In the genomic region with DNA sequence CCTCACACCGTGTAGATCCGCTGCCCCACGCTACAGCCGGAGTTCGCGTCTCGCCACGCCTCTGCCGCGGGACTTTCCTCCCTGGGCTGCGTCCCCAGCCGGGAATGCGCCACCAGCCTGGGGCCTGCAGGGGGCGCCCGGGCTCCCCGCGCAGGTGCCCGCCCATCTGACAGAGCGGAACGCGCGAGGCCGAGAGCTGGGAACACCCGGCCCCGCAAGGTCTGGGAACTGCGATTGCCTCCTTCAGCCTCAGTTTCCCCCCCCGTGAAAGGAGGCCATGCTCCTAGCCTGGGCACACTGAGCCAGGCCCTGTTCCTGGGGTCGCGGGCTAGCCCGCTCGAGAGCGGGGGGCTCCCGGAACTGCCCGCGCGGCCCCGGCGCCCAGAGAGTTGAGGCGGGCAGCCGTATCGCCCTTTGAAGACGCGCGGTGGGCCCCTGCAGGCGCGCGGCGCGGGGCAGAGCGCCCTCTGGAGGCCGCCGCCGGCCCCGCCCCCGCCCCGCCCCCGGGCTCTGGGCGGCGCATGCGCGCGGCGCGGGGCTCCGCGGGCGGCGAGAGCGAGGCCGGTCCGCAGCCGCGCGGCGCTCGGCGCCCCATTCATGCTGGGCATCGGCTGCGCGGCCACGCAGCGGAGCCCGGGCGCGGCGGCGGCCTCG, we compare ENCODE assay signal across 8 cellular contexts. TPM values are rescaled to one million over a fixed set of nuclear protein-coding genes. Genes with fewer than 3 reads are reported as not detected.
A peak's percentile ranks its signal among the peaks of the same experiment; 100 is the strongest.
DNase-seq lines count a peak whose midpoint lies in the region; ATAC-seq lines count a peak whose summit lies in the region.

A gene (plus strand): TSS at position 594 of the 654 bp plus-strand sequence. CDS start 5,479 bp downstream, outside the sequence.

- ATAC-seq in GM19438 (IDR thresholded peaks at IDR 0.05; ENCODE audit: low read depth, unreplicated experiment) (peak; percentile 69), HG03571 (IDR thresholded peaks at IDR 0.05; ENCODE audit: unreplicated experiment) (peak; percentile 67)

- DNase-seq in COLO668 (lab: John Stamatoyannopoulos, UW; ENCODE audit: unreplicated experiment) (peak; percentile 64), NOMO-1 treated with dmso at 0.1 percent for 144 hours (lab: John Stamatoyannopoulos, UW; ENCODE audit: unreplicated experiment) (peak; percentile 64), epidermal melanocyte (ENCODE audit: insufficient read length, low spot score) (peak; percentile 86), mucosa of gallbladder (ENCODE audit: low spot score) (peak; percentile 79)
- DNase-seq in activated CD8-positive, alpha-beta memory T cell treated with anti-CD3 and anti-CD28 coated beads, Interleukin-2, amount 50 U/mL, for 24 hours (ENCODE audit: extremely low read depth), result peak; percentile 37
- DNase-seq in stimulated activated CD8-positive, alpha-beta memory T cell treated with anti-CD3 and anti-CD28 coated beads, Interleukin-4, amount 100 ng/mL, for 4 hours (ENCODE audit: low read depth in 2 of 2, low spot score in 1 of 2), result peak; percentile 65 to 73

RNA-seq across cellular contexts. Expression of the gene that starts here (rescaled TPM):
- total RNA-seq in mucosa of gallbladder, result 41.5 TPM

Comparison
In these comparisons a context has a peak if more than half of its experiments do, and no peak if none do; other contexts are left out.
1. Peak in every context shown above with its lines: DNase-seq and ATAC-seq.